ENCODE assay signal across 24 cellular contexts in the genomic region with DNA sequence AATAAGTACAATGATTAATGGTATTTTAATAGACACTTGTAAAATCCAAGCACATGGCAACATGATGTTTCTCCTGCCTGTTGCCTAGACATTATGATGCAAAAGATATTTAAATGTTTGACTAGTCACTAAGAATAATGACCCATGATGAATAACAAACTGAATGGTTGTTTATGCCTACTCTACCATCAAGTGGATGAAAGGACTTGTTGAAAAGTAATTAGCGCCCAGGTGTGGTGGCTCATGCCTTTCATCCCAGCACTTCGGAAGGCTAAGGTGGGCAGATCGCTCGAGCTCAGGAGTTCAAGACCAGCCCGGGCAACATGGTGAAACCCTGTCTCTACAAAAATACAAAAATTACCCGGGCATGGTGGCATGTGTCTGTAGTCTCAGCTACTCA. TPM values are rescaled to one million over a fixed set of nuclear protein-coding genes. Genes with fewer than 3 reads are reported as not detected.
DNase-seq lines count a peak whose midpoint lies in the region; ATAC-seq, FAIRE-seq and TF ChIP-seq lines count a peak whose summit lies in the region.
"Had no signal": no experiment of that assay in that cellular context is flagged by ENCODE, and none has a peak within 500 bp of the region (broad histone marks: within the 10 kb centered on the region; RNA-seq: fewer than 3 reads in every experiment).

No MANE protein-coding gene starts in this region.

- peak; percentile 36 for FAIRE-seq in islet of Langerhans (lab: Jason Lieb, UNC)
- FAIRE-seq: G401.6, K562 had no signal

- ATAC-seq in WTC11 (peak; percentile 91), PC-3 (no peak)
- ATAC-seq: HCT116, K562, Panc1 had no signal

- no peaks in the 10 kb centered on the region for H3F3A ChIP-seq in PC-3 (ENCODE audit: low read length, unreplicated experiment)

- H3K27me3 ChIP-seq in PC-3 (ENCODE audit: low read length): no peaks in the 10 kb centered on the region

- TF ChIP-seq CTCF in WTC11 (IDR thresholded peaks at IDR 0.05) (no peak), PC-3 (conservative IDR thresholded peaks at IDR 0.05; ENCODE audit: low read depth, low read length) (no peak)

- DNase-seq in NCI-H748 (lab: John Stamatoyannopoulos, UW; ENCODE audit: unreplicated experiment): peak; percentile 23
- DNase-seq in NCI-H748 treated with DMSO at 0.1 percent for 48 hours (lab: John Stamatoyannopoulos, UW): no peak
- peak; percentile 12 to 71 for DNase-seq in NCI-H2081 (lab: John Stamatoyannopoulos, UW)
- DNase-seq in WTC11 (ENCODE audit: low spot score): peak; percentile 27
- no peak for DNase-seq in cardiac septum (ENCODE audit: low spot score)
- DNase-seq in PC-3: no peak
- DNase-seq in 8988T: no peak
- DNase-seq: C1 segment of cervical spinal cord; CD4-positive, alpha-beta memory T cell; COR-L47; DMS53; Kasumi-1; NCI-H1092 treated with DMSO at 0.1 percent for 48 hours; NCI-H1694; NCI-H2029 treated with DMSO at 0.1 percent for 48 hours; NCI-H446; NCI-H524 treated with DMSO at 0.1 percent for 48 hours; SIG-M5 had no signal

- H3K27ac Mint-ChIP-seq in WTC11: no peak overlapping the region

- peaks cover 33% of the 10 kb centered on the region for H3K4me1 Mint-ChIP-seq in WTC11

- BruUV-seq in PC-3 (replicated peaks; lab: Mats Ljungman, UMichigan): no TSS peak

- H3K9me2 ChIP-seq in PC-3 (replicated peaks; ENCODE audit: low read length): no peaks in the 10 kb centered on the region

- no peak overlapping the region for H3K9ac ChIP-seq in PC-3 (ENCODE audit: low read length)

- H3K4me2 ChIP-seq in PC-3 (ENCODE audit: low read length): no peak overlapping the region

- peaks cover 58% of the 10 kb centered on the region for H3K27me3 Mint-ChIP-seq in WTC11 (ENCODE audit: low read depth)
- H3K27me3 Mint-ChIP-seq: CD4-positive, alpha-beta memory T cell had no signal

- POLR2A ChIA-PET in WTC11 (lab: Charles Lee) (no interaction called here), PC-3 (lab: Charles Lee; ENCODE audit: unreplicated experiment) (no interaction called here)

- 0 out of 2 replicates have a peak, but pooled peaks cover 3% of the 10 kb centered on the region for H3K36me3 ChIP-seq in PC-3 (ENCODE audit: low read depth, low read length)

- H3K4me3 ChIP-seq in PC-3 (ENCODE audit: low read length): no peak overlapping the region
- H3K4me3 ChIP-seq: K562, SK-N-MC had no signal

- no peaks in the 10 kb centered on the region for H4K20me1 ChIP-seq in PC-3 (ENCODE audit: low read length)

- no peak overlapping the region for H2AFZ ChIP-seq in PC-3 (ENCODE audit: low read length)

- intact Hi-C loops in cardiac septum (cut with DNase I) (no loop called here), PC-3 (cut with micrococcal nuclease) (no loop called here)

- H3K9me3 ChIP-seq in PC-3 (ENCODE audit: low read length): no peaks in the 10 kb centered on the region

- no peak overlapping the region for H3K4me3 Mint-ChIP-seq in WTC11
- H3K4me3 Mint-ChIP-seq: CD4-positive, alpha-beta memory T cell had no signal

- H3K27ac ChIP-seq in PC-3 (ENCODE audit: low read length): no peak overlapping the region
- H3K27ac ChIP-seq: SK-N-MC had no signal

- peaks cover 7% of the 10 kb centered on the region; the same call in 1 of the 2 replicates for H3K4me1 ChIP-seq in PC-3 (ENCODE audit: insufficient read depth, low read length)

- CTCF ChIA-PET in WTC11 (lab: Charles Lee): no interaction called here
- CTCF ChIA-PET in PC-3 (lab: Charles Lee): no interaction called here

- no peaks in the 10 kb centered on the region; the same call in 1 of the 2 replicates for H3K36me3 Mint-ChIP-seq in WTC11

- H3K9me3 Mint-ChIP-seq in WTC11: no peaks in the 10 kb centered on the region
- H3K9me3 Mint-ChIP-seq: CD4-positive, alpha-beta memory T cell had no signal

- H3K79me2 ChIP-seq in PC-3 (ENCODE audit: low read length): peaks cover 14% of the 10 kb centered on the region; the same call in 1 of the 2 replicates

TF ChIP-seq in WTC11, 78 proteins besides CTCF, POLR2A, EP300 and RAD21:
- TF ChIP-seq ELF4 (CRISPR knock-in tag; IDR thresholded peaks at IDR 0.05; ENCODE audit: low read depth) (no peak), TEAD1 (CRISPR knock-in tag; IDR thresholded peaks at IDR 0.05) (0 out of 2 replicates have a peak, but pooled peaks have one; percentile 53), FOXK1 (CRISPR knock-in tag; IDR thresholded peaks at IDR 0.05) (peak; percentile 73; the same call in 1 of the 2 replicates)
- TF ChIP-seq, protein P1, sequence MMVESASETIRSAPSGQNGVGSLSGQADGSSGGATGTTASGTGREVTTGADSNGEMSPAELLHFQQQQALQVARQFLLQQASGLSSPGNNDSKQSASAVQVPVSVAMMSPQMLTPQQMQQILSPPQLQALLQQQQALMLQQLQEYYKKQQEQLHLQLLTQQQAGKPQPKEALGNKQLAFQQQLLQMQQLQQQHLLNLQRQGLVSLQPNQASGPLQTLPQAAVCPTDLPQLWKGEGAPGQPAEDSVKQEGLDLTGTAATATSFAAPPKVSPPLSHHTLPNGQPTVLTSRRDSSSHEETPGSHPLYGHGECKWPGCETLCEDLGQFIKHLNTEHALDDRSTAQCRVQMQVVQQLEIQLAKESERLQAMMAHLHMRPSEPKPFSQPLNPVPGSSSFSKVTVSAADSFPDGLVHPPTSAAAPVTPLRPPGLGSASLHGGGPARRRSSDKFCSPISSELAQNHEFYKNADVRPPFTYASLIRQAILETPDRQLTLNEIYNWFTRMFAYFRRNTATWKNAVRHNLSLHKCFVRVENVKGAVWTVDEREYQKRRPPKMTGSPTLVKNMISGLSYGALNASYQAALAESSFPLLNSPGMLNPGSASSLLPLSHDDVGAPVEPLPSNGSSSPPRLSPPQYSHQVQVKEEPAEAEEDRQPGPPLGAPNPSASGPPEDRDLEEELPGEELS (CRISPR knock-in tag; IDR thresholded peaks at IDR 0.05): peak; percentile 33; the same call in 1 of the 2 replicates
- TF ChIP-seq, protein P2, sequence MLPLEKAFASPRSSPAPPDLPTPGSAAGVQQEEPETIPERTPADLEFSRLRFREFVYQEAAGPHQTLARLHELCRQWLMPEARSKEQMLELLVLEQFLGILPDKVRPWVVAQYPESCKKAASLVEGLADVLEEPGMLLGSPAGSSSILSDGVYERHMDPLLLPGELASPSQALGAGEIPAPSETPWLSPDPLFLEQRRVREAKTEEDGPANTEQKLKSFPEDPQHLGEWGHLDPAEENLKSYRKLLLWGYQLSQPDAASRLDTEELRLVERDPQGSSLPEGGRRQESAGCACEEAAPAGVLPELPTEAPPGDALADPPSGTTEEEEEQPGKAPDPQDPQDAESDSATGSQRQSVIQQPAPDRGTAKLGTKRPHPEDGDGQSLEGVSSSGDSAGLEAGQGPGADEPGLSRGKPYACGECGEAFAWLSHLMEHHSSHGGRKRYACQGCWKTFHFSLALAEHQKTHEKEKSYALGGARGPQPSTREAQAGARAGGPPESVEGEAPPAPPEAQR (CRISPR knock-in tag; IDR thresholded peaks at IDR 0.05): no peak
- TF ChIP-seq, protein P3, sequence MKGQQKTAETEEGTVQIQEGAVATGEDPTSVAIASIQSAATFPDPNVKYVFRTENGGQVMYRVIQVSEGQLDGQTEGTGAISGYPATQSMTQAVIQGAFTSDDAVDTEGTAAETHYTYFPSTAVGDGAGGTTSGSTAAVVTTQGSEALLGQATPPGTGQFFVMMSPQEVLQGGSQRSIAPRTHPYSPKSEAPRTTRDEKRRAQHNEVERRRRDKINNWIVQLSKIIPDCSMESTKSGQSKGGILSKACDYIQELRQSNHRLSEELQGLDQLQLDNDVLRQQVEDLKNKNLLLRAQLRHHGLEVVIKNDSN (CRISPR knock-in tag; IDR thresholded peaks at IDR 0.05): no peak
- TF ChIP-seq, protein P4, sequence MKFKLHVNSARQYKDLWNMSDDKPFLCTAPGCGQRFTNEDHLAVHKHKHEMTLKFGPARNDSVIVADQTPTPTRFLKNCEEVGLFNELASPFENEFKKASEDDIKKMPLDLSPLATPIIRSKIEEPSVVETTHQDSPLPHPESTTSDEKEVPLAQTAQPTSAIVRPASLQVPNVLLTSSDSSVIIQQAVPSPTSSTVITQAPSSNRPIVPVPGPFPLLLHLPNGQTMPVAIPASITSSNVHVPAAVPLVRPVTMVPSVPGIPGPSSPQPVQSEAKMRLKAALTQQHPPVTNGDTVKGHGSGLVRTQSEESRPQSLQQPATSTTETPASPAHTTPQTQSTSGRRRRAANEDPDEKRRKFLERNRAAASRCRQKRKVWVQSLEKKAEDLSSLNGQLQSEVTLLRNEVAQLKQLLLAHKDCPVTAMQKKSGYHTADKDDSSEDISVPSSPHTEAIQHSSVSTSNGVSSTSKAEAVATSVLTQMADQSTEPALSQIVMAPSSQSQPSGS (CRISPR knock-in tag; IDR thresholded peaks at IDR 0.05; ENCODE audit: borderline replicate concordance, low read depth): no peak
- TF ChIP-seq, protein P5, sequence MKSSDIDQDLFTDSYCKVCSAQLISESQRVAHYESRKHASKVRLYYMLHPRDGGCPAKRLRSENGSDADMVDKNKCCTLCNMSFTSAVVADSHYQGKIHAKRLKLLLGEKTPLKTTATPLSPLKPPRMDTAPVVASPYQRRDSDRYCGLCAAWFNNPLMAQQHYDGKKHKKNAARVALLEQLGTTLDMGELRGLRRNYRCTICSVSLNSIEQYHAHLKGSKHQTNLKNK (CRISPR knock-in tag; IDR thresholded peaks at IDR 0.05): peak; percentile 79; the same call in 1 of the 2 replicates

RNA-seq across cellular contexts. Expression of a gene that starts 30.7 kb away (rescaled TPM):
- total RNA-seq in WTC11 (2021) (24.5 to 34.7 TPM (median 26.4 TPM) in 3 replicates), cardiac septum (52.7 TPM), PC-3 (2014; rRNA removed) (21.7 and 25.1 TPM in 2 replicates)

Comparison
In these comparisons a context has a peak if more than half of its experiments do, and no peak if none do; other contexts are left out.
1. DNase-seq: peak in NCI-H748 (single experiment), NCI-H2081 (2 of 2) and WTC11 (single experiment); none in NCI-H748 treated with DMSO at 0.1 percent for 48 hours (single experiment), cardiac septum (single experiment), PC-3 (single experiment) and 8988T (single experiment).